Comparison of ENCODE assay signal across 29 cellular contexts in genomic region chr21:35622612-35623011, GRCh38.
"Had no signal": no experiment of that assay in that cellular context is flagged by ENCODE, and none has a peak within 500 bp of the region (broad histone marks: within the 10 kb centered on the region; RNA-seq: fewer than 3 reads in every experiment).

No MANE protein-coding gene starts in this region.

- DNase-seq: activated CD4-positive, alpha-beta memory T cell treated with anti-CD3 and anti-CD28 coated beads, Interleukin-2, amount 10 ng/mL, durations not matched to agents 7 days and 5 days; activated CD4-positive, alpha-beta T cell treated with anti-CD3 and anti-CD28 coated beads for 36 hours; activated CD4-positive, alpha-beta T cell treated with anti-CD3 and anti-CD28 coated beads, Interleukin-2, amount 50 U/mL, for 1 hour; activated CD8-positive, alpha-beta memory T cell treated with anti-CD3 and anti-CD28 coated beads, Interleukin-2, amount 50 U/mL, for 4 hours; activated gamma-delta T cell treated with Interleukin-2 at 50 U/mL for 16 hours; activated naive CD4-positive, alpha-beta T cell treated with anti-CD3 and anti-CD28 coated beads, Interleukin-2, amount 10 ng/mL, durations not matched to agents 7 days and 5 days; activated naive CD8-positive, alpha-beta T cell treated with anti-CD3 and anti-CD28 coated beads for 36 hours; activated T-cell treated with anti-CD3 and anti-CD28 coated beads, Interleukin-2, amount 50 U/mL, for 72 hours; brain microvascular endothelial cell; Karpas-422; MM.1S; NCI-H1105 treated with DMSO at 0.1 percent for 48 hours; NCI-H1436 treated with DMSO at 0.1 percent for 48 hours; NCI-H187; NCI-H2081; NCI-H2227 treated with DMSO at 0.1 percent for 48 hours; NCI-H526 treated with DMSO at 0.1 percent for 48 hours; NCI-H82; OCI-M1; RPMI8226; T-cell; T-helper 2 cell; T1000 had no signal

- H3K4me3 Mint-ChIP-seq: activated CD4-positive, alpha-beta memory T cell treated with anti-CD3 and anti-CD28 coated beads, Interleukin-2, amount 10 ng/mL, durations not matched to agents 7 days and 5 days; activated CD4-positive, alpha-beta T cell treated with anti-CD3 and anti-CD28 coated beads for 36 hours; activated naive CD4-positive, alpha-beta T cell treated with anti-CD3 and anti-CD28 coated beads, Interleukin-2, amount 10 ng/mL, durations not matched to agents 7 days and 5 days; activated naive CD8-positive, alpha-beta T cell treated with anti-CD3 and anti-CD28 coated beads for 36 hours; activated T-cell treated with anti-CD3 and anti-CD28 coated beads, Interleukin-2, amount 50 U/mL, for 72 hours; T-cell had no signal

- H3K27ac ChIP-seq: brain microvascular endothelial cell, cardiac muscle cell, SK-N-MC, VCaP had no signal

- H3K27ac Mint-ChIP-seq: activated CD4-positive, alpha-beta memory T cell treated with anti-CD3 and anti-CD28 coated beads, Interleukin-2, amount 10 ng/mL, durations not matched to agents 7 days and 5 days; activated CD4-positive, alpha-beta T cell treated with anti-CD3 and anti-CD28 coated beads for 36 hours; activated naive CD4-positive, alpha-beta T cell treated with anti-CD3 and anti-CD28 coated beads, Interleukin-2, amount 10 ng/mL, durations not matched to agents 7 days and 5 days; activated naive CD8-positive, alpha-beta T cell treated with anti-CD3 and anti-CD28 coated beads for 36 hours; activated T-cell treated with anti-CD3 and anti-CD28 coated beads, Interleukin-2, amount 50 U/mL, for 72 hours; activated T-helper 2 cell treated with anti-CD3 and anti-CD28 coated beads, Interferon-gamma antibody, Interleukin-2, Interleukin-4, amounts not matched to agents 10 μg/mL and 5 μg/mL and 100 μg/mL, durations not matched to agents 14 hours and 24 hours and 36 hours; T-cell had no signal

- H3K4me1 Mint-ChIP-seq: activated CD4-positive, alpha-beta memory T cell treated with anti-CD3 and anti-CD28 coated beads, Interleukin-2, amount 10 ng/mL, durations not matched to agents 7 days and 5 days; activated naive CD4-positive, alpha-beta T cell treated with anti-CD3 and anti-CD28 coated beads, Interleukin-2, amount 10 ng/mL, durations not matched to agents 7 days and 5 days; activated naive CD8-positive, alpha-beta T cell treated with anti-CD3 and anti-CD28 coated beads for 36 hours; T-cell had no signal

- H3K27me3 Mint-ChIP-seq: activated naive CD8-positive, alpha-beta T cell treated with anti-CD3 and anti-CD28 coated beads for 36 hours had no signal

- ATAC-seq: activated CD4-positive, alpha-beta T cell treated with anti-CD3 and anti-CD28 coated beads for 36 hours; activated T-cell treated with anti-CD3 and anti-CD28 coated beads, Interleukin-2, amount 50 U/mL, for 72 hours; Panc1; Right ventricle myocardium inferior; T-cell had no signal

- H3K27me3 ChIP-seq: brain microvascular endothelial cell, cardiac muscle cell had no signal

- H3K9me3 Mint-ChIP-seq: activated CD4-positive, alpha-beta memory T cell treated with anti-CD3 and anti-CD28 coated beads, Interleukin-2, amount 10 ng/mL, durations not matched to agents 7 days and 5 days; activated naive CD4-positive, alpha-beta T cell treated with anti-CD3 and anti-CD28 coated beads, Interleukin-2, amount 10 ng/mL, durations not matched to agents 7 days and 5 days; activated naive CD8-positive, alpha-beta T cell treated with anti-CD3 and anti-CD28 coated beads for 36 hours; activated T-cell treated with anti-CD3 and anti-CD28 coated beads, Interleukin-2, amount 50 U/mL, for 72 hours; activated T-helper 2 cell treated with anti-CD3 and anti-CD28 coated beads, Interferon-gamma antibody, Interleukin-2, Interleukin-4, amounts not matched to agents 10 μg/mL and 5 μg/mL and 100 μg/mL, durations not matched to agents 14 hours and 24 hours and 36 hours; T-cell had no signal

- H3K4me3 ChIP-seq: cardiac muscle cell, SK-N-MC had no signal

- H3K36me3 ChIP-seq: brain microvascular endothelial cell, cardiac muscle cell had no signal

- H3K36me3 Mint-ChIP-seq: activated naive CD4-positive, alpha-beta T cell treated with anti-CD3 and anti-CD28 coated beads, Interleukin-2, amount 10 ng/mL, durations not matched to agents 7 days and 5 days; activated naive CD8-positive, alpha-beta T cell treated with anti-CD3 and anti-CD28 coated beads for 36 hours; T-cell had no signal
